9 cellular contexts compared by ENCODE assay signal in genomic region chr2:207926133-207927076, GRCh38.
DNase-seq lines count a peak whose midpoint lies in the region; ATAC-seq and TF ChIP-seq lines count a peak whose summit lies in the region.
"Had no signal": no experiment of that assay in that cellular context is flagged by ENCODE, and none has a peak within 500 bp of the region (broad histone marks: within the 10 kb centered on the region; RNA-seq: fewer than 3 reads in every experiment).

No MANE protein-coding gene starts in this region.

- H3K4me1 ChIP-seq in liver (ENCODE audit: control insufficient read depth in 4 of 4, insufficient read depth in 4 of 4, low read length in 3 of 4), result peaks cover 7 to 17% (median 11%) of the 10 kb centered on the region in 4 donors
- peaks cover 0 to 13% of the 10 kb centered on the region in 2 donors for H3K4me1 ChIP-seq in thoracic aorta (ENCODE audit: control insufficient read depth in 1 of 2, low read depth in 2 of 2)

- H3K27ac ChIP-seq in coronary artery, result peak overlapping the region in 1 of 2 donors; percentile 66
- peak overlapping the region; percentile 82 to 95 for H3K27ac ChIP-seq in liver (ENCODE audit: low read depth in 1 of 2, low read length in 2 of 2)
- no peak overlapping the region for H3K27ac ChIP-seq in thoracic aorta

- TF ChIP-seq CTCF in coronary artery (IDR thresholded peaks at IDR 0.05) (no peak), liver (IDR thresholded peaks at IDR 0.05; ENCODE audit: low read depth, low read length, missing input control) (no peak), thoracic aorta (IDR thresholded peaks at IDR 0.05) (no peak)

- no peaks in the 10 kb centered on the region for H3K9me3 ChIP-seq in liver (ENCODE audit: control insufficient read depth in 4 of 4, low read length in 3 of 4)
- no peaks in the 10 kb centered on the region for H3K9me3 ChIP-seq in thoracic aorta

- H3K4me3 ChIP-seq in coronary artery (peak overlapping the region; percentile 2), liver (ENCODE audit: low read depth in 1 of 3, low read length in 3 of 3) (no peak overlapping the region), thoracic aorta (no peak overlapping the region)

- H3K9ac ChIP-seq in liver (ENCODE audit: low read depth in 1 of 2, low read length in 2 of 2), result peak overlapping the region in 1 of 2 donors; percentile 64

- H3K4me1 Mint-ChIP-seq in stimulated activated naive B cell treated with anti-CD40 and anti-IgM and Interleukin-4, amounts not matched to agents 10 μg/mL and 1 μg/mL and 100 μg/mL, for 72 hours, result no peaks in the 10 kb centered on the region

- ATAC-seq in thoracic aorta (ENCODE audit: insufficient number of reproducible peaks, low FRiP score, low read depth) (peak; percentile 79), GM21381 (IDR thresholded peaks at IDR 0.05; ENCODE audit: unreplicated experiment) (no peak)
- ATAC-seq in stimulated activated naive B cell treated with anti-CD40 and anti-IgM and Interleukin-4, amounts not matched to agents 10 μg/mL and 1 μg/mL and 100 μg/mL, for 72 hours (replicated peaks), result no peak

- H3K36me3 ChIP-seq in liver (ENCODE audit: control insufficient read depth in 4 of 4, insufficient read depth in 3 of 4, low read depth in 1 of 4, low read length in 3 of 4) (peaks cover 0 to 3% (median under 1%) of the 10 kb centered on the region in 4 donors), thoracic aorta (peaks cover 3% of the 10 kb centered on the region)

- no peak overlapping the region for H3K27ac Mint-ChIP-seq in stimulated activated naive B cell treated with anti-CD40 and anti-IgM and Interleukin-4, amounts not matched to agents 10 μg/mL and 1 μg/mL and 100 μg/mL, for 72 hours
- H3K27ac Mint-ChIP-seq: brain had no signal

- H3K9me3 Mint-ChIP-seq in stimulated activated naive B cell treated with anti-CD40 and anti-IgM and Interleukin-4, amounts not matched to agents 10 μg/mL and 1 μg/mL and 100 μg/mL, for 72 hours, result no peaks in the 10 kb centered on the region
- H3K9me3 Mint-ChIP-seq: brain had no signal

- peaks cover 20 to 29% of the 10 kb centered on the region in 2 donors for H3K36me3 Mint-ChIP-seq in stimulated activated naive B cell treated with anti-CD40 and anti-IgM and Interleukin-4, amounts not matched to agents 10 μg/mL and 1 μg/mL and 100 μg/mL, for 72 hours

- peak; percentile 65 to 67 for TF ChIP-seq RAD21 in liver (IDR thresholded peaks at IDR 0.05)

- 62% methylated on average over 15 of the region's 15 CpGs for WGBS in liver

- H3K27me3 ChIP-seq in liver (ENCODE audit: control insufficient read depth in 4 of 4, insufficient read depth in 4 of 4, low read length in 3 of 4), result no peaks in the 10 kb centered on the region
- no peaks in the 10 kb centered on the region for H3K27me3 ChIP-seq in thoracic aorta (replicated peaks; ENCODE audit: insufficient read depth)

- H3K4me3 Mint-ChIP-seq in stimulated activated naive B cell treated with anti-CD40 and anti-IgM and Interleukin-4, amounts not matched to agents 10 μg/mL and 1 μg/mL and 100 μg/mL, for 72 hours, result no peak overlapping the region
- H3K4me3 Mint-ChIP-seq: brain had no signal

- H3K27me3 Mint-ChIP-seq in stimulated activated naive B cell treated with anti-CD40 and anti-IgM and Interleukin-4, amounts not matched to agents 10 μg/mL and 1 μg/mL and 100 μg/mL, for 72 hours, result no peaks in the 10 kb centered on the region
- H3K27me3 Mint-ChIP-seq: brain had no signal

- DNase-seq in HT-29 (ENCODE audit: low spot score), result peak; percentile 20
- no peak for DNase-seq in coronary artery (ENCODE audit: low spot score)
- no peak for DNase-seq in thoracic aorta (ENCODE audit: low spot score)
- no peak for DNase-seq in stimulated activated CD4-positive, alpha-beta T cell treated with anti-CD3 and anti-CD28 coated beads, Interleukin-4, amount 100 ng/mL, for 24 hours
- DNase-seq in stimulated activated naive B cell treated with anti-CD40 and anti-IgM and Interleukin-4, amounts not matched to agents 10 μg/mL and 1 μg/mL and 100 μg/mL, for 72 hours, result no peak
- no peak for DNase-seq in stimulated activated CD4-positive, alpha-beta T cell treated with anti-CD3 and anti-CD28 coated beads, Interleukin-4, amount 100 ng/mL, for 4 hours

TF ChIP-seq in liver, 16 proteins besides CTCF, POLR2A, EP300 and RAD21:
- TF ChIP-seq MAX (IDR thresholded peaks at IDR 0.05) (peak; percentile 94), FOXA2 (IDR thresholded peaks at IDR 0.05) (peak; percentile 58), ATF3 (IDR thresholded peaks at IDR 0.05) (peak; percentile 55), SP1 (IDR thresholded peaks at IDR 0.05) (peak; percentile 70), REST (IDR thresholded peaks at IDR 0.05) (peak; percentile 81), GABPA (IDR thresholded peaks at IDR 0.05 in 1 of 2, conservative IDR thresholded peaks at IDR 0.05 in 1 of 2) (peak in 1 of 2 donors; percentile 49), HNF4G (IDR thresholded peaks at IDR 0.05) (peak; percentile 41), YY1 (IDR thresholded peaks at IDR 0.05) (peak; percentile 97), JUND (IDR thresholded peaks at IDR 0.05) (peak; percentile 82 to 83), EGR1 (IDR thresholded peaks at IDR 0.05; ENCODE audit: low read depth in 2 of 2) (peak in 1 of 2 donors; percentile 76), FOXA1 (IDR thresholded peaks at IDR 0.05) (peak; percentile 72), TAF1 (conservative IDR thresholded peaks at IDR 0.05) (peak; percentile 43), HNF4A (conservative IDR thresholded peaks at IDR 0.05) (peak; percentile 56 to 74), NR2F2 (IDR thresholded peaks at IDR 0.05) (no peak), ZBTB33 (IDR thresholded peaks at IDR 0.05) (peak; percentile 88), RXRA (IDR thresholded peaks at IDR 0.05) (peak; percentile 74 to 86)

Comparison
In these comparisons a context has a peak if more than half of its experiments do, and no peak if none do; other contexts are left out.
1. H3K27ac ChIP-seq: peak in liver (2 of 2); none in thoracic aorta (0 of 2).